Comparison of ENCODE assay signal across 8 cellular contexts in the genomic region with DNA sequence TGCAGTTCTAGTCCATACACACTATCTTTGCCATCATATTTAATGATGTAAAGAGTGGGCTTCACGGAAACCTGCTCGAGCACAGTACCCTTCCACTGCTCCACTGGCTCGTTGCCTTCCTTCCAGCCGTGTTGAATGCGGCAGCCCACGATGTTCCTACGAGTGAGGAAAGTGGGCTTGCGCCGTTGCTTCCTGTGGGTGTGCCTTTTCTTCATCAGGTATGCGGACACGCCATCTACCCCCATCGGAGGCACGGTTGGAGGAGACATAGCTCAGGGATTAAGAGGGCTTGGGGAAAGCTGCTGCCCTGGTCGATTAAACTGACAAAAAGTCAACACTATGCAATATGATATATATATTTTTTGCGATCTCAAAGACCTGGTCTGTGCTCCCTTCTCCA. TPM values are rescaled to one million over a fixed set of nuclear protein-coding genes. Genes with fewer than 3 reads are reported as not detected.
A peak's percentile ranks its signal among the peaks of the same experiment; 100 is the strongest.
DNase-seq lines count a peak whose midpoint lies in the region; ATAC-seq and TF ChIP-seq lines count a peak whose summit lies in the region.

No MANE protein-coding gene starts in this region.

- H3K27ac ChIP-seq in right cardiac atrium (ENCODE audit: low read length): peak overlapping the region; percentile 71

- no peaks in the 10 kb centered on the region for H3K9me3 Mint-ChIP-seq in activated naive CD8-positive, alpha-beta T cell treated with anti-CD3 and anti-CD28 coated beads, Interleukin-2, amount 10 ng/mL, durations not matched to agents 7 days and 5 days

- no peaks in the 10 kb centered on the region for H3K9me3 ChIP-seq in right cardiac atrium (ENCODE audit: control insufficient read depth, low read length)

- DNase-seq in AG10803 (ENCODE audit: low read depth) (peak; percentile 3), NCI-H524 treated with DMSO at 0.1 percent for 48 hours (lab: John Stamatoyannopoulos, UW) (peak; percentile 60), right cardiac atrium (peak in 1 of 3 donors; percentile 49), retina (peak; percentile 62), HuH-7.5 (ENCODE audit: low spot score) (no peak)
- DNase-seq in activated naive CD8-positive, alpha-beta T cell treated with anti-CD3 and anti-CD28 coated beads, Interleukin-2, amount 10 ng/mL, durations not matched to agents 7 days and 5 days: peak; percentile 33

- H3K4me1 Mint-ChIP-seq in activated naive CD8-positive, alpha-beta T cell treated with anti-CD3 and anti-CD28 coated beads, Interleukin-2, amount 10 ng/mL, durations not matched to agents 7 days and 5 days: peaks cover 13% of the 10 kb centered on the region

- no peak for TF ChIP-seq CTCF in AG10803 (conservative IDR thresholded peaks at IDR 0.05; ENCODE audit: low read length)

- peak overlapping the region; percentile 98 for H3K4me3 Mint-ChIP-seq in activated naive CD8-positive, alpha-beta T cell treated with anti-CD3 and anti-CD28 coated beads, Interleukin-2, amount 10 ng/mL, durations not matched to agents 7 days and 5 days

- H3K27ac Mint-ChIP-seq in activated naive CD8-positive, alpha-beta T cell treated with anti-CD3 and anti-CD28 coated beads, Interleukin-2, amount 10 ng/mL, durations not matched to agents 7 days and 5 days: peak overlapping the region; percentile 94

- ATAC-seq in GM18511 (IDR thresholded peaks at IDR 0.05; ENCODE audit: unreplicated experiment) (peak; percentile 46), HG02981 (IDR thresholded peaks at IDR 0.05; ENCODE audit: unreplicated experiment) (peak; percentile 25), right cardiac atrium (peak; percentile 15 to 56)
- peak; percentile 43 for ATAC-seq in activated naive CD8-positive, alpha-beta T cell treated with anti-CD3 and anti-CD28 coated beads, Interleukin-2, amount 10 ng/mL, durations not matched to agents 7 days and 5 days (ENCODE audit: low read depth)

- POLR2A ChIA-PET in activated naive CD8-positive, alpha-beta T cell treated with anti-CD3 and anti-CD28 coated beads, Interleukin-2, amount 10 ng/mL, durations not matched to agents 7 days and 5 days (lab: Charles Lee): interaction anchor here (1.1 kb wide), 1 partner anchor 405 kb away, joined by 8 read pairs; no protein-coding TSS in a partner anchor

- peak overlapping the region; percentile 73 for H3K4me3 ChIP-seq in AG10803 (ENCODE audit: low read length)
- peak overlapping the region; percentile 64 for H3K4me3 ChIP-seq in right cardiac atrium (ENCODE audit: low read length)

- intact Hi-C loops in right cardiac atrium (cut with DNase I): no loop called here

- H3K27me3 ChIP-seq in right cardiac atrium (ENCODE audit: control insufficient read depth, insufficient read depth): no peaks in the 10 kb centered on the region

- peaks cover 6% of the 10 kb centered on the region for H3K36me3 Mint-ChIP-seq in activated naive CD8-positive, alpha-beta T cell treated with anti-CD3 and anti-CD28 coated beads, Interleukin-2, amount 10 ng/mL, durations not matched to agents 7 days and 5 days

- H3K27me3 Mint-ChIP-seq in activated naive CD8-positive, alpha-beta T cell treated with anti-CD3 and anti-CD28 coated beads, Interleukin-2, amount 10 ng/mL, durations not matched to agents 7 days and 5 days: no peaks in the 10 kb centered on the region

- under 1% methylated on average over 15 of the region's 15 CpGs for WGBS in right cardiac atrium

- no peaks in the 10 kb centered on the region for H3K4me1 ChIP-seq in right cardiac atrium (ENCODE audit: control insufficient read depth, insufficient read depth, low read length)

RNA-seq across cellular contexts. Expression of a gene that starts 0.6 kb away (rescaled TPM):
- 10 to 100 TPM in 1 of 2 experiments, 1 to 10 TPM in 1; 9.9 to 11.5 TPM for total RNA-seq in activated naive CD8-positive, alpha-beta T cell treated with anti-CD3 and anti-CD28 coated beads, Interleukin-2, amount 10 ng/mL, durations not matched to agents 7 days and 5 days
- total RNA-seq in right cardiac atrium: 1 to 10 TPM; 1.3 to 2.8 (median 1.9) TPM
- polyA plus RNA-seq in right cardiac atrium: 1.0 TPM
